Comparison of ENCODE assay signal across 1 cellular context in the genomic region with DNA sequence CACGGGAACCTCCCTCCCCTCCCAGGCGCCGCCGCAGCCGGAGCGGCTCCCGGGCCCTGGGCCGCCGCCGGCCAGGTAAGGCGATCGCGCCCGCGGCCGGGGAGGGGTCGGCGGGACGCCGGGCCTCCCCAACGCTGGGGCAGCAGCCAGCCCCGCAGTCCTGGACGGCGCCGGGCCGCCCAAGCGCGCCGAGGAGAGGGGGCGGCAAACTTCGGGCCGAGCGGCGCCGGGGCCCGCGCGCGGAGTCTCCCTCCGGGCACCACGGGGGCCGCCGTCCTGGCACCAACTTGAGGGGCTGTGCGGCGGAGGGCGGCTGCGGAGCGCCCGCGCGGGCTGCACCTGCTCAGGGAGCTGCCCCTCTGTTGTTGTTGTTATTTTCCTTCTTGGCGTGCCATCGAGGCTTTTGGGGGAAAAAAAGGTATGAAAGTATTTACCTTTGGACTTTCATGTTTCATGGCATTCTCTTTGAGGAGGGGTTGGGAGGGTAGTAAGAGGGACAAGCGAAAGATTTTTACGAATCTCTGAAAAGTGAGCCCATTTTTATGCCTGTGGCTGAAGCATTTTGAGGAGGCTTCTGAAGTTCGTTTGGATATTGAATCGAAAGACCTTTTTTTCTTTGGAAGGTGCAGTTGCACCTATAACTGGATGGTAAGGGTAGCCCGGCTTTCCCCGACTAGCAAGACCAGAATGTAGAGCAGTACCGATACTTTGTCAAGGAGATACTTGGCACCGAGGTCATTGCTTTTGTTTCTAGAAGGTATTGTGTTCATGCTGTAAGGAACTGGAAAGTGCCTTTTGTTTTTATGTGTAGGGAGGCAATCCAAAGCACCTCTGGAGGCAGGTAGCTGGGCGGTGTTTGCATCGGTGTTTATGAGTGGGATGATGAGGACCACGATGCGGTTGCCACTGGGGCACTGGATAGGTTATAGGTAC.
TF ChIP-seq lines count a peak whose summit lies in the region.

A gene with protein sequence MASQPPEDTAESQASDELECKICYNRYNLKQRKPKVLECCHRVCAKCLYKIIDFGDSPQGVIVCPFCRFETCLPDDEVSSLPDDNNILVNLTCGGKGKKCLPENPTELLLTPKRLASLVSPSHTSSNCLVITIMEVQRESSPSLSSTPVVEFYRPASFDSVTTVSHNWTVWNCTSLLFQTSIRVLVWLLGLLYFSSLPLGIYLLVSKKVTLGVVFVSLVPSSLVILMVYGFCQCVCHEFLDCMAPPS (plus strand): TSS at position 4 of the 933 bp plus-strand sequence. CDS start 52,168 bp downstream, outside the sequence.

TF ChIP-seq in K562, 482 proteins besides CTCF, POLR2A, EP300 and RAD21 (continued from another document and continues in another):
- TF ChIP-seq UBTF (IDR thresholded peaks at IDR 0.05; ENCODE audit: borderline replicate concordance in 1 of 2, low read depth in 2 of 2, low read length in 2 of 2) (peak; percentile 66 to 78; a peak in 2 of 4 replicates), ESRRA (IDR thresholded peaks at IDR 0.05; ENCODE audit: borderline replicate concordance, low read depth) (no peak), CCNT2 (IDR thresholded peaks at IDR 0.05; ENCODE audit: borderline replicate concordance, extremely low read depth, insufficient read length, low read depth, low read length) (peak; percentile 65), ZNF764 (CRISPR knock-in tag; IDR thresholded peaks at IDR 0.05; ENCODE audit: low read depth) (no peak), ZBTB40 (IDR thresholded peaks at IDR 0.05) (0 out of 2 replicates have a peak, but pooled peaks have one; percentile 21), ZBTB40 (CRISPR knock-in tag; IDR thresholded peaks at IDR 0.05) (no peak), XRCC3 (IDR thresholded peaks at IDR 0.05) (no peak), SRSF1 (IDR thresholded peaks at IDR 0.05; ENCODE audit: low read depth, low read length) (no peak), YY1 (IDR thresholded peaks at IDR 0.05; ENCODE audit: borderline replicate concordance in 1 of 3, control insufficient read depth in 1 of 3, extremely low read depth in 1 of 3, insufficient read depth in 3 of 3, insufficient read length in 1 of 3, insufficient replicate concordance in 2 of 3, low read depth in 1 of 3, low read length in 2 of 3) (no peak), SP1 (CRISPR knock-in tag; IDR thresholded peaks at IDR 0.05) (0 out of 2 replicates have a peak, but pooled peaks have one; percentile 7), ETV6 (IDR thresholded peaks at IDR 0.05; ENCODE audit: borderline replicate concordance in 1 of 2, low read depth in 2 of 2, low read length in 1 of 2) (no peak), ETV6 (CRISPR knock-in tag; IDR thresholded peaks at IDR 0.05; ENCODE audit: borderline replicate concordance) (no peak), CBFA2T2 (conservative IDR thresholded peaks at IDR 0.05) (no peak), TCF3 (CRISPR knock-in tag; IDR thresholded peaks at IDR 0.05) (0 out of 2 replicates have a peak, but pooled peaks have one; percentile 9), RFX7 (CRISPR knock-in tag; IDR thresholded peaks at IDR 0.05) (no peak), CREM (IDR thresholded peaks at IDR 0.05; ENCODE audit: low read depth) (no peak), HNRNPL (IDR thresholded peaks at IDR 0.05; ENCODE audit: low read depth, low read length) (no peak), TEAD4 (IDR thresholded peaks at IDR 0.05; ENCODE audit: low read length) (no peak), TEAD4 (CRISPR knock-in tag; IDR thresholded peaks at IDR 0.05; ENCODE audit: borderline replicate concordance) (no peak), ZBTB11 (CRISPR knock-in tag; IDR thresholded peaks at IDR 0.05) (no peak), HMG20A (CRISPR knock-in tag; conservative IDR thresholded peaks at IDR 0.05) (no peak)
- TF ChIP-seq, protein P1, sequence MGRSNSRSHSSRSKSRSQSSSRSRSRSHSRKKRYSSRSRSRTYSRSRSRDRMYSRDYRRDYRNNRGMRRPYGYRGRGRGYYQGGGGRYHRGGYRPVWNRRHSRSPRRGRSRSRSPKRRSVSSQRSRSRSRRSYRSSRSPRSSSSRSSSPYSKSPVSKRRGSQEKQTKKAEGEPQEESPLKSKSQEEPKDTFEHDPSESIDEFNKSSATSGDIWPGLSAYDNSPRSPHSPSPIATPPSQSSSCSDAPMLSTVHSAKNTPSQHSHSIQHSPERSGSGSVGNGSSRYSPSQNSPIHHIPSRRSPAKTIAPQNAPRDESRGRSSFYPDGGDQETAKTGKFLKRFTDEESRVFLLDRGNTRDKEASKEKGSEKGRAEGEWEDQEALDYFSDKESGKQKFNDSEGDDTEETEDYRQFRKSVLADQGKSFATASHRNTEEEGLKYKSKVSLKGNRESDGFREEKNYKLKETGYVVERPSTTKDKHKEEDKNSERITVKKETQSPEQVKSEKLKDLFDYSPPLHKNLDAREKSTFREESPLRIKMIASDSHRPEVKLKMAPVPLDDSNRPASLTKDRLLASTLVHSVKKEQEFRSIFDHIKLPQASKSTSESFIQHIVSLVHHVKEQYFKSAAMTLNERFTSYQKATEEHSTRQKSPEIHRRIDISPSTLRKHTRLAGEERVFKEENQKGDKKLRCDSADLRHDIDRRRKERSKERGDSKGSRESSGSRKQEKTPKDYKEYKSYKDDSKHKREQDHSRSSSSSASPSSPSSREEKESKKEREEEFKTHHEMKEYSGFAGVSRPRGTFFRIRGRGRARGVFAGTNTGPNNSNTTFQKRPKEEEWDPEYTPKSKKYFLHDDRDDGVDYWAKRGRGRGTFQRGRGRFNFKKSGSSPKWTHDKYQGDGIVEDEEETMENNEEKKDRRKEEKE (IDR thresholded peaks at IDR 0.05; ENCODE audit: borderline replicate concordance in 1 of 2, control insufficient read depth in 1 of 2, low read depth in 2 of 2, low read length in 1 of 2) = no peak
- TF ChIP-seq, protein P2, sequence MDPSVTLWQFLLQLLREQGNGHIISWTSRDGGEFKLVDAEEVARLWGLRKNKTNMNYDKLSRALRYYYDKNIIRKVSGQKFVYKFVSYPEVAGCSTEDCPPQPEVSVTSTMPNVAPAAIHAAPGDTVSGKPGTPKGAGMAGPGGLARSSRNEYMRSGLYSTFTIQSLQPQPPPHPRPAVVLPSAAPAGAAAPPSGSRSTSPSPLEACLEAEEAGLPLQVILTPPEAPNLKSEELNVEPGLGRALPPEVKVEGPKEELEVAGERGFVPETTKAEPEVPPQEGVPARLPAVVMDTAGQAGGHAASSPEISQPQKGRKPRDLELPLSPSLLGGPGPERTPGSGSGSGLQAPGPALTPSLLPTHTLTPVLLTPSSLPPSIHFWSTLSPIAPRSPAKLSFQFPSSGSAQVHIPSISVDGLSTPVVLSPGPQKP (CRISPR knock-in tag; IDR thresholded peaks at IDR 0.05) = no peak
- TF ChIP-seq, protein P3, sequence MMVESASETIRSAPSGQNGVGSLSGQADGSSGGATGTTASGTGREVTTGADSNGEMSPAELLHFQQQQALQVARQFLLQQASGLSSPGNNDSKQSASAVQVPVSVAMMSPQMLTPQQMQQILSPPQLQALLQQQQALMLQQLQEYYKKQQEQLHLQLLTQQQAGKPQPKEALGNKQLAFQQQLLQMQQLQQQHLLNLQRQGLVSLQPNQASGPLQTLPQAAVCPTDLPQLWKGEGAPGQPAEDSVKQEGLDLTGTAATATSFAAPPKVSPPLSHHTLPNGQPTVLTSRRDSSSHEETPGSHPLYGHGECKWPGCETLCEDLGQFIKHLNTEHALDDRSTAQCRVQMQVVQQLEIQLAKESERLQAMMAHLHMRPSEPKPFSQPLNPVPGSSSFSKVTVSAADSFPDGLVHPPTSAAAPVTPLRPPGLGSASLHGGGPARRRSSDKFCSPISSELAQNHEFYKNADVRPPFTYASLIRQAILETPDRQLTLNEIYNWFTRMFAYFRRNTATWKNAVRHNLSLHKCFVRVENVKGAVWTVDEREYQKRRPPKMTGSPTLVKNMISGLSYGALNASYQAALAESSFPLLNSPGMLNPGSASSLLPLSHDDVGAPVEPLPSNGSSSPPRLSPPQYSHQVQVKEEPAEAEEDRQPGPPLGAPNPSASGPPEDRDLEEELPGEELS (CRISPR knock-in tag; IDR thresholded peaks at IDR 0.05; ENCODE audit: borderline replicate concordance) = 0 out of 2 replicates have a peak, but pooled peaks have one; percentile 37
